27 cellular contexts compared by ENCODE assay signal in the genomic region with DNA sequence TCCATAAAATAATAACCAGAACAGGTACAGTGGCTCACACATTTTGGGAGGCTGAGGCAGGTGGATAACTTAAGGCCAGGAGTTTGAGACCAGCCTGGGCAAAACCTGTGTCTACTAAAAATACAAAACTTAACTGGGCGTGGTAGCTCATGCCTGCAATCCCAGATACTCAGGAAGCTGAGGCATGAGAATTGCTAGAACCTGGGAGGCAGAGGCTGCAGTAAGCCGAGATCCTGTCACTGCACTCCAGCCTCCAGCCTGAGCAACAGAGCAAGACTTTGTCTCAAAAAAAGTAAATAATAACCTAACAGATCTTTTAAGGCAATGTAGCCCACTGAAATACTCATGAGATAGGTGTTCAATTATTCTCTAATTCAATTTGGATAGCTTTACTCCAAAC.
"Had no signal": no experiment of that assay in that cellular context is flagged by ENCODE, and none has a peak within 500 bp of the region (broad histone marks: within the 10 kb centered on the region; RNA-seq: fewer than 3 reads in every experiment).

No MANE protein-coding gene starts in this region.

- H3K27me3 Mint-ChIP-seq: activated CD4-positive, alpha-beta memory T cell treated with anti-CD3 and anti-CD28 coated beads for 36 hours; activated CD4-positive, alpha-beta T cell treated with anti-CD3 and anti-CD28 coated beads, Interleukin-2, amount 10 ng/mL, durations not matched to agents 7 days and 5 days; activated naive CD8-positive, alpha-beta T cell; T-cell had no signal

- ATAC-seq: activated T-cell treated with anti-CD3 and anti-CD28 coated beads, Interleukin-2, amount 50 U/mL, for 4 hours; PC-3; T-cell had no signal

- H3K4me3 Mint-ChIP-seq: activated CD4-positive, alpha-beta memory T cell treated with anti-CD3 and anti-CD28 coated beads for 36 hours; activated CD4-positive, alpha-beta T cell treated with anti-CD3 and anti-CD28 coated beads, Interleukin-2, amount 10 ng/mL, durations not matched to agents 7 days and 5 days; activated naive CD8-positive, alpha-beta T cell; activated T-cell treated with anti-CD3 and anti-CD28 coated beads, Interleukin-2, amount 50 U/mL, for 4 hours; T-cell had no signal

- H3K36me3 ChIP-seq: brain microvascular endothelial cell had no signal

- DNase-seq: activated CD4-positive, alpha-beta memory T cell treated with anti-CD3 and anti-CD28 coated beads for 36 hours; activated CD4-positive, alpha-beta T cell treated with anti-CD3 and anti-CD28 coated beads, Interleukin-2, amount 10 ng/mL, durations not matched to agents 7 days and 5 days; activated CD4-positive, CD25-positive, alpha-beta regulatory T cell; activated CD8-positive, alpha-beta memory T cell treated with anti-CD3 and anti-CD28 coated beads for 24 hours; activated effector memory CD4-positive, alpha-beta T cell treated with anti-CD3 and anti-CD28 coated beads, Interleukin-2, amount 50 U/mL, for 16 hours; activated naive CD4-positive, alpha-beta T cell treated with Interleukin-2 at 50 U/mL for 16 hours; activated T-cell treated with anti-CD3 and anti-CD28 coated beads, Interleukin-2, amount 50 U/mL, for 4 hours; amygdala; brain microvascular endothelial cell; cerebellar nuclear complex; Kasumi-1; KBM-7; NCI-H1092 treated with DMSO at 0.1 percent for 48 hours; NCI-H1417 treated with DMSO at 0.1 percent for 48 hours; NCI-H1694; NCI-H2029; NCI-H2107; NCI-H345; NCI-H510A; NCI-H69; NK-92 treated with Interleukin-12 subunit alpha and Interleukin-12 subunit beta, amount 100 ng/mL, for 24 hours; PC-3; SHP77 treated with DMSO at 0.1 percent for 48 hours; T-cell; T-helper 2 cell; T1000 had no signal

- H3K27ac ChIP-seq: brain microvascular endothelial cell had no signal

- H3K27ac Mint-ChIP-seq: activated CD4-positive, alpha-beta memory T cell treated with anti-CD3 and anti-CD28 coated beads for 36 hours; activated CD4-positive, alpha-beta T cell treated with anti-CD3 and anti-CD28 coated beads, Interleukin-2, amount 10 ng/mL, durations not matched to agents 7 days and 5 days; activated naive CD8-positive, alpha-beta T cell; T-cell had no signal

- H3K27me3 ChIP-seq: brain microvascular endothelial cell had no signal
